Comparison of ENCODE assay signal across 20 cellular contexts in genomic region chr1:30845237-30845636, GRCh38.
DNase-seq lines count a peak whose midpoint lies in the region; ATAC-seq, FAIRE-seq and TF ChIP-seq lines count a peak whose summit lies in the region.
"Had no signal": no experiment of that assay in that cellular context is flagged by ENCODE, and none has a peak within 500 bp of the region (broad histone marks: within the 10 kb centered on the region; RNA-seq: fewer than 3 reads in every experiment).

No MANE protein-coding gene starts in this region.

- H3K27ac Mint-ChIP-seq in astrocyte (ENCODE audit: unreplicated experiment) (peak overlapping the region; percentile 62), neural crest cell (ENCODE audit: unreplicated experiment) (peak overlapping the region; percentile 94)
- peak overlapping the region; percentile 43 for H3K27ac Mint-ChIP-seq in stimulated activated naive B cell treated with anti-CD40 and anti-IgM and Interleukin-4, amounts not matched to agents 10 μg/mL and 1 μg/mL and 100 μg/mL, for 72 hours
- H3K27ac Mint-ChIP-seq: B cell; CD4-positive, CD25-positive, alpha-beta regulatory T cell had no signal

- intact Hi-C loops in kidney (cut with DNase I), result no loop called here

- peaks cover 28% of the 10 kb centered on the region for H3K27me3 Mint-ChIP-seq in astrocyte (ENCODE audit: low read depth, unreplicated experiment)
- no peaks in the 10 kb centered on the region for H3K27me3 Mint-ChIP-seq in neural crest cell (ENCODE audit: low read depth)
- H3K27me3 Mint-ChIP-seq in stimulated activated naive B cell treated with anti-CD40 and anti-IgM and Interleukin-4, amounts not matched to agents 10 μg/mL and 1 μg/mL and 100 μg/mL, for 72 hours, result peaks cover 90 to 95% of the 10 kb centered on the region in 2 donors

- H3K9me3 Mint-ChIP-seq in astrocyte (ENCODE audit: unreplicated experiment), result no peaks in the 10 kb centered on the region
- H3K9me3 Mint-ChIP-seq in neural crest cell, result no peaks in the 10 kb centered on the region
- H3K9me3 Mint-ChIP-seq in stimulated activated naive B cell treated with anti-CD40 and anti-IgM and Interleukin-4, amounts not matched to agents 10 μg/mL and 1 μg/mL and 100 μg/mL, for 72 hours, result no peaks in the 10 kb centered on the region
- H3K9me3 Mint-ChIP-seq: CD8-positive, alpha-beta memory T cell; IgD-negative memory B cell had no signal

- no peak overlapping the region for H3K4me2 ChIP-seq in astrocyte (ENCODE audit: low read length)
- H3K4me2 ChIP-seq: BLaER1 treated with 17β-estradiol and CSF1 and Interleukin-3, amounts not matched to agents 10 nM and 100 nM had no signal

- TF ChIP-seq CTCF in astrocyte (IDR thresholded peaks at IDR 0.05; ENCODE audit: insufficient read depth, low read depth, low read length) (no peak), neural crest cell (conservative IDR thresholded peaks at IDR 0.05) (no peak), kidney (IDR thresholded peaks at IDR 0.05; ENCODE audit: borderline replicate concordance, extremely low read depth, insufficient read depth) (no peak)

- H3K36me3 ChIP-seq in HUES48 (ENCODE audit: control insufficient read depth, insufficient read depth, low read length) (no peaks in the 10 kb centered on the region), astrocyte (ENCODE audit: insufficient read depth, low read length) (no peaks in the 10 kb centered on the region), kidney (ENCODE audit: control insufficient read depth in 1 of 2, insufficient read depth in 2 of 2, low read length in 2 of 2) (no peaks in the 10 kb centered on the region), HAP-1 (replicated peaks) (no peaks in the 10 kb centered on the region)
- H3K36me3 ChIP-seq: BLaER1 treated with 17β-estradiol and CSF1 and Interleukin-3, amounts not matched to agents 10 nM and 100 nM had no signal

- H3K4me3 ChIP-seq in HUES48 (ENCODE audit: low read depth, low read length) (no peak overlapping the region), astrocyte (ENCODE audit: insufficient read depth, low read depth, low read length) (no peak overlapping the region), kidney (ENCODE audit: low read length in 2 of 2) (no peak overlapping the region), HAP-1 (no peak overlapping the region)
- H3K4me3 ChIP-seq: BLaER1 treated with 17β-estradiol and CSF1 and Interleukin-3, amounts not matched to agents 10 nM and 100 nM; GM12878; GM23248 had no signal

- no peak overlapping the region for H3K4me3 Mint-ChIP-seq in astrocyte (ENCODE audit: unreplicated experiment)
- H3K4me3 Mint-ChIP-seq in neural crest cell, result no peak overlapping the region
- no peak overlapping the region for H3K4me3 Mint-ChIP-seq in stimulated activated naive B cell treated with anti-CD40 and anti-IgM and Interleukin-4, amounts not matched to agents 10 μg/mL and 1 μg/mL and 100 μg/mL, for 72 hours
- H3K4me3 Mint-ChIP-seq: B cell; CD4-positive, CD25-positive, alpha-beta regulatory T cell; CD8-positive, alpha-beta memory T cell had no signal

- H3K4me1 Mint-ChIP-seq in astrocyte (ENCODE audit: low read depth, unreplicated experiment), result peaks cover 8% of the 10 kb centered on the region
- H3K4me1 Mint-ChIP-seq in neural crest cell, result peaks cover 92% of the 10 kb centered on the region
- H3K4me1 Mint-ChIP-seq in stimulated activated naive B cell treated with anti-CD40 and anti-IgM and Interleukin-4, amounts not matched to agents 10 μg/mL and 1 μg/mL and 100 μg/mL, for 72 hours, result peaks cover 0 to 2% of the 10 kb centered on the region in 2 donors
- H3K4me1 Mint-ChIP-seq: B cell had no signal

- peak overlapping the region; percentile 48 for H2AFZ ChIP-seq in astrocyte (ENCODE audit: low read depth, low read length)
- H2AFZ ChIP-seq: GM23248 had no signal

- H3K27ac ChIP-seq in HUES48 (ENCODE audit: low read depth, low read length) (peak overlapping the region; percentile 59), astrocyte (ENCODE audit: low read depth, low read length) (no peak overlapping the region), kidney (ENCODE audit: low read depth in 2 of 2, low read length in 2 of 2) (no peak overlapping the region)
- H3K27ac ChIP-seq: BLaER1 treated with 17β-estradiol and CSF1 and Interleukin-3, amounts not matched to agents 10 nM and 100 nM; GM23248 had no signal

- peaks cover 3% of the 10 kb centered on the region for H3K36me3 Mint-ChIP-seq in astrocyte (ENCODE audit: low read depth, unreplicated experiment)
- no peaks in the 10 kb centered on the region for H3K36me3 Mint-ChIP-seq in neural crest cell (ENCODE audit: low read depth)
- H3K36me3 Mint-ChIP-seq in stimulated activated naive B cell treated with anti-CD40 and anti-IgM and Interleukin-4, amounts not matched to agents 10 μg/mL and 1 μg/mL and 100 μg/mL, for 72 hours, result no peaks in the 10 kb centered on the region
- H3K36me3 Mint-ChIP-seq: CD4-positive, CD25-positive, alpha-beta regulatory T cell; CD8-positive, alpha-beta memory T cell; IgD-negative memory B cell had no signal

- H4K20me1 ChIP-seq in astrocyte (ENCODE audit: insufficient read depth, low read length), result no peaks in the 10 kb centered on the region

- H3K9me3 ChIP-seq in HUES48 (ENCODE audit: control insufficient read depth, insufficient read depth, low read length) (no peaks in the 10 kb centered on the region), astrocyte (ENCODE audit: insufficient read depth, low read depth, low read length) (no peaks in the 10 kb centered on the region), kidney (ENCODE audit: control insufficient read depth in 1 of 2, low read length in 2 of 2) (no peaks in the 10 kb centered on the region), HAP-1 (no peaks in the 10 kb centered on the region)
- H3K9me3 ChIP-seq: BLaER1 treated with 17β-estradiol and CSF1 and Interleukin-3, amounts not matched to agents 10 nM and 100 nM had no signal

- DNase-seq in astrocyte (ENCODE audit: low read depth) (no peak), neural crest cell (ENCODE audit: low read depth, low spot score) (no peak), kidney (no peak), HAP-1 (ENCODE audit: low spot score in 2 of 2) (no peak)
- no peak for DNase-seq in stimulated activated naive B cell treated with anti-CD40 and anti-IgM and Interleukin-4, amounts not matched to agents 10 μg/mL and 1 μg/mL and 100 μg/mL, for 72 hours
- DNase-seq: CD4-positive, CD25-positive, alpha-beta regulatory T cell; CD8-positive, alpha-beta memory T cell; COR-L47; DMS 273 treated with DMSO at 0.1 percent for 48 hours; DND-41; EL; GM23248; KG1 had no signal

- FAIRE-seq in astrocyte (lab: Jason Lieb, UNC) (no peak), kidney (lab: Jason Lieb, UNC) (no peak)
- FAIRE-seq: GM12878, GM19239 had no signal

- no peaks in the 10 kb centered on the region for H3K79me2 ChIP-seq in astrocyte (ENCODE audit: insufficient read depth, low read length)

- H3K9ac ChIP-seq in HUES48 (ENCODE audit: low read depth, low read length) (no peak overlapping the region), astrocyte (ENCODE audit: low read length) (no peak overlapping the region), kidney (ENCODE audit: low read length in 2 of 2) (no peak overlapping the region)
- H3K9ac ChIP-seq: BLaER1 treated with 17β-estradiol and CSF1 and Interleukin-3, amounts not matched to agents 10 nM and 100 nM; GM23248 had no signal

- in situ Hi-C loops in HAP-1 (cut with MboI; ENCODE audit: low sequenced_read_pairs), result no loop called here

- peaks cover 40% of the 10 kb centered on the region for H3K4me1 ChIP-seq in HUES48 (ENCODE audit: control insufficient read depth, insufficient read depth, low read length)
- H3K4me1 ChIP-seq in astrocyte (ENCODE audit: insufficient read depth, low read length), result peaks cover 11% of the 10 kb centered on the region
- peaks cover 17 to 22% of the 10 kb centered on the region in 2 donors for H3K4me1 ChIP-seq in kidney (ENCODE audit: control insufficient read depth in 1 of 2, insufficient read depth in 1 of 2, low read depth in 1 of 2, low read length in 2 of 2)
- H3K4me1 ChIP-seq in HAP-1, result peaks cover 28% of the 10 kb centered on the region

- no peak for ATAC-seq in stimulated activated naive B cell treated with anti-CD40 and anti-IgM and Interleukin-4, amounts not matched to agents 10 μg/mL and 1 μg/mL and 100 μg/mL, for 72 hours (replicated peaks)
- ATAC-seq in GM18520 (IDR thresholded peaks at IDR 0.05; ENCODE audit: unreplicated experiment), result no peak

- H3K27me3 ChIP-seq in HUES48 (ENCODE audit: control insufficient read depth, insufficient read depth, low read length) (no peaks in the 10 kb centered on the region; the same call in 1 of the 2 replicates), astrocyte (ENCODE audit: insufficient read depth, low read length) (peaks cover 16% of the 10 kb centered on the region), HAP-1 (ENCODE audit: low read depth) (no peaks in the 10 kb centered on the region)

Comparison
In these comparisons a context has a peak if more than half of its experiments do, and no peak if none do; other contexts are left out.
1. H3K27ac Mint-ChIP-seq: peak in every context shown above with its lines; median percentile 94 in neural crest cell; 62 in astrocyte; 43 in stimulated activated naive B cell treated with anti-CD40 and anti-IgM and Interleukin-4, amounts not matched to agents 10 μg/mL and 1 μg/mL and 100 μg/mL, for 72 hours.